10 cellular contexts compared by ENCODE assay signal in the genomic region with DNA sequence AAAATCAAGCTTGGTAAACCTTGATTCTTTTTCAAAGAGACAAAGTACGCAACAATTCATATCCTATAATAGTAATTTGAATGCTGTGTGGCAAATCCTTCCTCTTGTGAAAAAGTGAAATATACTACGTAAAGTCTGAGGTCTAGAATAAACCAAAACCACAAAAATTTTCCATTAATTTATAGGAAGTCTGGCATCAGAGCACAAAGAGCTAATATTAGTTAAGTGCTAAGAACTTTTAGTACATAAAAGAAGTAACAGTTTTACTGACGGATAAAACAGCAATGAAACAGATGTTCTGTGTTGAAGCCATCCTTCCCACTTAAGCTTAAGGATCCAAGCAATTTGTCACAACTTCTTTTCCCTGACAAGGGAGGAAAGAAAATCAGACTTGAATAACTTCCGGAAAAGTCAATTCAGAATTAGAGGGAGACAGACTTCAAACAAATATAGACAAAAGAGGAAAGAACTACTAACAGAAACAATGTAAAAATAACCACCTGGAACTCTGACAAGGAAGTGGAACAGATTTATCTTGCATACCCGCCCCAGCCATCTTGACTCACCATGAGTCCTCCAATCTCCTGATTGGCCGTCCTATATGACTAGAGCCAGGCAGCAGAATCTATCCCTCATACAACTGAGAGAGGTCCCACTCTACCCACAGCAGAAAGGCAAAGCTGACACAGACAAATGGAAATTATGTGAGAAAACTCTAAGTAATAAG. TPM values are rescaled to one million over a fixed set of nuclear protein-coding genes. Genes with fewer than 3 reads are reported as not detected.
DNase-seq lines count a peak whose midpoint lies in the region; ATAC-seq and TF ChIP-seq lines count a peak whose summit lies in the region.
"Had no signal": no experiment of that assay in that cellular context is flagged by ENCODE, and none has a peak within 500 bp of the region (broad histone marks: within the 10 kb centered on the region; RNA-seq: fewer than 3 reads in every experiment).

No MANE protein-coding gene starts in this region.

- H3K27ac Mint-ChIP-seq in activated T-helper 2 cell treated with anti-CD3 and anti-CD28 coated beads, Interferon-gamma antibody, Interleukin-2, Interleukin-4, amounts not matched to agents 10 μg/mL and 5 μg/mL and 100 μg/mL, durations not matched to agents 14 hours and 24 hours and 36 hours = peak overlapping the region; percentile 38
- H3K27ac Mint-ChIP-seq: activated CD4-positive, alpha-beta T cell treated with anti-CD3 and anti-CD28 coated beads, Interleukin-2, amount 10 ng/mL, durations not matched to agents 24 days and 14 days had no signal

- H3K27ac ChIP-seq in lower lobe of right lung = no peak overlapping the region
- no peak overlapping the region for H3K27ac ChIP-seq in hepatocyte

- H3K36me3 ChIP-seq in lower lobe of right lung (peaks cover 85% of the 10 kb centered on the region), hepatocyte (replicated peaks; ENCODE audit: insufficient read depth, low read depth) (no peaks in the 10 kb centered on the region)

- H3K4me2 ChIP-seq in hepatocyte = no peak overlapping the region

- H3K4me1 ChIP-seq in lower lobe of right lung (peaks cover 8% of the 10 kb centered on the region), hepatocyte (ENCODE audit: insufficient read depth) (no peaks in the 10 kb centered on the region)

- H3K4me3 ChIP-seq in lower lobe of right lung (no peak overlapping the region), hepatocyte (no peak overlapping the region)

- no peaks in the 10 kb centered on the region for H3K9me3 ChIP-seq in lower lobe of right lung
- H3K9me3 ChIP-seq in hepatocyte (ENCODE audit: low read depth) = no peaks in the 10 kb centered on the region

- no peak overlapping the region for H3K4me3 Mint-ChIP-seq in activated T-helper 2 cell treated with anti-CD3 and anti-CD28 coated beads, Interferon-gamma antibody, Interleukin-2, Interleukin-4, amounts not matched to agents 10 μg/mL and 5 μg/mL and 100 μg/mL, durations not matched to agents 14 hours and 24 hours and 36 hours (ENCODE audit: low read depth)
- H3K4me3 Mint-ChIP-seq: activated CD4-positive, alpha-beta T cell treated with anti-CD3 and anti-CD28 coated beads, Interleukin-2, amount 10 ng/mL, durations not matched to agents 24 days and 14 days had no signal

- H3K4me1 Mint-ChIP-seq in activated T-helper 2 cell treated with anti-CD3 and anti-CD28 coated beads, Interferon-gamma antibody, Interleukin-2, Interleukin-4, amounts not matched to agents 10 μg/mL and 5 μg/mL and 100 μg/mL, durations not matched to agents 14 hours and 24 hours and 36 hours (ENCODE audit: low read depth) = peaks cover 40% of the 10 kb centered on the region

- H3K9me3 Mint-ChIP-seq in activated T-helper 2 cell treated with anti-CD3 and anti-CD28 coated beads, Interferon-gamma antibody, Interleukin-2, Interleukin-4, amounts not matched to agents 10 μg/mL and 5 μg/mL and 100 μg/mL, durations not matched to agents 14 hours and 24 hours and 36 hours = no peaks in the 10 kb centered on the region
- H3K9me3 Mint-ChIP-seq: activated CD4-positive, alpha-beta T cell treated with anti-CD3 and anti-CD28 coated beads, Interleukin-2, amount 10 ng/mL, durations not matched to agents 24 days and 14 days had no signal

- no peak overlapping the region for H2AFZ ChIP-seq in hepatocyte

- peaks cover 75% of the 10 kb centered on the region for H3K36me3 Mint-ChIP-seq in activated T-helper 2 cell treated with anti-CD3 and anti-CD28 coated beads, Interferon-gamma antibody, Interleukin-2, Interleukin-4, amounts not matched to agents 10 μg/mL and 5 μg/mL and 100 μg/mL, durations not matched to agents 14 hours and 24 hours and 36 hours (ENCODE audit: low read depth)

- H3K27me3 ChIP-seq in lower lobe of right lung (ENCODE audit: low read depth) (no peaks in the 10 kb centered on the region), hepatocyte (no peaks in the 10 kb centered on the region)

- H4K20me1 ChIP-seq in hepatocyte (ENCODE audit: insufficient read depth, poor library complexity, severe bottlenecking) = peaks cover 4% of the 10 kb centered on the region

- ATAC-seq in GM21825 (IDR thresholded peaks at IDR 0.05; ENCODE audit: unreplicated experiment) = peak; percentile 66
- peak; percentile 48 to 49 for ATAC-seq in lower lobe of right lung
- ATAC-seq in GM18511 (IDR thresholded peaks at IDR 0.05; ENCODE audit: unreplicated experiment) = no peak
- ATAC-seq in GM19397 (IDR thresholded peaks at IDR 0.05; ENCODE audit: unreplicated experiment) = no peak

- H3K27me3 Mint-ChIP-seq in activated T-helper 2 cell treated with anti-CD3 and anti-CD28 coated beads, Interferon-gamma antibody, Interleukin-2, Interleukin-4, amounts not matched to agents 10 μg/mL and 5 μg/mL and 100 μg/mL, durations not matched to agents 14 hours and 24 hours and 36 hours (ENCODE audit: low read depth) = no peaks in the 10 kb centered on the region
- H3K27me3 Mint-ChIP-seq: activated CD4-positive, alpha-beta T cell treated with anti-CD3 and anti-CD28 coated beads, Interleukin-2, amount 10 ng/mL, durations not matched to agents 24 days and 14 days had no signal

- 80% methylated on average over 6 of the region's 6 CpGs for WGBS in hepatocyte (ENCODE audit: low lambda C conversion rate, missing lambda C conversion rate)

- intact Hi-C loops in activated T-helper 2 cell treated with anti-CD3 and anti-CD28 coated beads, Interferon-gamma antibody, Interleukin-2, Interleukin-4, amounts not matched to agents 10 μg/mL and 5 μg/mL and 100 μg/mL, durations not matched to agents 14 hours and 24 hours and 36 hours (cut with micrococcal nuclease) = no loop called here
- intact Hi-C loops in lower lobe of right lung (cut with DNase I) = no loop called here

- no peak for TF ChIP-seq CTCF in lower lobe of right lung (IDR thresholded peaks at IDR 0.05)
- TF ChIP-seq CTCF in hepatocyte (IDR thresholded peaks at IDR 0.05; ENCODE audit: poor library complexity) = no peak

- DNase-seq in AG08395 (ENCODE audit: low spot score) (peak; percentile 84), lower lobe of right lung (no peak), cerebellum (ENCODE audit: low spot score) (no peak), hepatocyte (ENCODE audit: low spot score) (no peak)
- DNase-seq in activated T-helper 2 cell treated with anti-CD3 and anti-CD28 coated beads, Interferon-gamma antibody, Interleukin-2, Interleukin-4, amounts not matched to agents 10 μg/mL and 5 μg/mL and 100 μg/mL, durations not matched to agents 14 hours and 24 hours and 36 hours (ENCODE audit: low spot score) = no peak
- DNase-seq: activated CD4-positive, alpha-beta T cell treated with anti-CD3 and anti-CD28 coated beads, Interleukin-2, amount 10 ng/mL, durations not matched to agents 24 days and 14 days; head of caudate nucleus had no signal

- H3K79me2 ChIP-seq in hepatocyte = peaks cover 85% of the 10 kb centered on the region

- H3K9me2 ChIP-seq in hepatocyte (replicated peaks; ENCODE audit: insufficient read depth) = no peaks in the 10 kb centered on the region

RNA-seq across cellular contexts. Expression of a gene that starts 34.5 kb away (rescaled TPM):
- total RNA-seq in activated T-helper 2 cell treated with anti-CD3 and anti-CD28 coated beads, Interferon-gamma antibody, Interleukin-2, Interleukin-4, amounts not matched to agents 10 μg/mL and 5 μg/mL and 100 μg/mL, durations not matched to agents 14 hours and 24 hours and 36 hours = 52.8 and 60.5 TPM in 2 replicates
- total RNA-seq in lower lobe of right lung = 96.0 TPM
- total RNA-seq in cerebellum = 59.5 TPM
- total RNA-seq in hepatocyte = 105 and 111 TPM in 2 replicates
- polyA plus RNA-seq in hepatocyte = 135 and 142 TPM in 2 replicates

RNA-seq across cellular contexts. Expression of a gene that starts 45.2 kb away (rescaled TPM):
- not detected in 2 replicates for total RNA-seq in activated T-helper 2 cell treated with anti-CD3 and anti-CD28 coated beads, Interferon-gamma antibody, Interleukin-2, Interleukin-4, amounts not matched to agents 10 μg/mL and 5 μg/mL and 100 μg/mL, durations not matched to agents 14 hours and 24 hours and 36 hours
- not detected for total RNA-seq in lower lobe of right lung
- not detected for total RNA-seq in cerebellum
- not detected in 2 replicates for total RNA-seq in hepatocyte
- polyA plus RNA-seq in hepatocyte = 0.24 and 0.64 TPM in 2 replicates
- total RNA-seq: activated CD4-positive, alpha-beta T cell treated with anti-CD3 and anti-CD28 coated beads, Interleukin-2, amount 10 ng/mL, durations not matched to agents 24 days and 14 days had no signal

Comparison
In these comparisons a context has a peak if more than half of its experiments do, and no peak if none do; other contexts are left out.
1. ATAC-seq: peak in GM21825 (single experiment) and lower lobe of right lung (2 of 2); none in GM18511 (single experiment) and GM19397 (single experiment).